15 cellular contexts compared by ENCODE assay signal in the genomic region with DNA sequence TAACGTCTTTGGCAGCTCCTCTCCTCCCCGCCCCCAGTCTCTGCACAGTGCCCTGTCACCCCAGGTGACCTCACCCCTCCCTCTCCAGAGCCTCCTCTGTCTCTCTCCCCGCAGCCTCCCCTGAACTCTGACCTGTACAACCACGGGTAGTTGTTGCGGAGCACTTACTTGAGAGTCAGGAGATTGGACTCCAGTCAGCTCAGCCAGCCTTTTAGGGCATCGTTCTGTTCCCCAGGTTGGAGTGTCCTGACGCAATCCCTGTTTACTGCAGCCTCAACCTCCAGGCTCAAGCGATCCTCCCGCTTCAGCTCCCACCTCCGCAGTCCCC.
DNase-seq lines count a peak whose midpoint lies in the region; ATAC-seq and TF ChIP-seq lines count a peak whose summit lies in the region.
"Had no signal": no experiment of that assay in that cellular context is flagged by ENCODE, and none has a peak within 500 bp of the region (broad histone marks: within the 10 kb centered on the region; RNA-seq: fewer than 3 reads in every experiment).

No MANE protein-coding gene starts in this region.

- H3K4me1 ChIP-seq in CD8-positive, alpha-beta T cell (ENCODE audit: insufficient read depth, low read length) = peaks cover 10% of the 10 kb centered on the region
- peaks cover 18% of the 10 kb centered on the region for H3K4me1 ChIP-seq in HUES6 (ENCODE audit: control insufficient read depth, insufficient read depth, low read length)
- H3K4me1 ChIP-seq: pancreas had no signal

- no peaks in the 10 kb centered on the region for H3K9me3 ChIP-seq in CD8-positive, alpha-beta T cell (ENCODE audit: low read length)
- H3K9me3 ChIP-seq in HUES6 (ENCODE audit: control insufficient read depth, insufficient read depth, low read depth, low read length) = peaks cover 5% of the 10 kb centered on the region; the same call in 1 of the 2 replicates
- H3K9me3 ChIP-seq: pancreas, stomach had no signal

- CTCF ChIA-PET in CD8-positive, alpha-beta T cell (lab: Charles Lee) = interaction anchor here (0.9 to 2.3 kb wide), 22 partner anchors 10 to 1122 kb away, joined by 3 to 15 read pairs (median 4); no protein-coding TSS in a partner anchor

- H3K4me3 ChIP-seq in CD8-positive, alpha-beta T cell (ENCODE audit: low read depth, low read length) = no peak overlapping the region
- peak overlapping the region; percentile 69 for H3K4me3 ChIP-seq in HUES6 (ENCODE audit: low read depth, low read length)
- H3K4me3 ChIP-seq: BLaER1 treated with 17β-estradiol and CSF1 and Interleukin-3, amounts not matched to agents 10 nM and 100 nM; lung had no signal

- no peaks in the 10 kb centered on the region for H3K36me3 ChIP-seq in CD8-positive, alpha-beta T cell (ENCODE audit: insufficient read depth, low read length)
- no peaks in the 10 kb centered on the region for H3K36me3 ChIP-seq in HUES6 (ENCODE audit: control insufficient read depth, insufficient read depth, low read length)
- H3K36me3 ChIP-seq: BLaER1 treated with 17β-estradiol and CSF1 and Interleukin-3, amounts not matched to agents 10 nM and 100 nM; pancreas; stomach had no signal

- H3K9ac ChIP-seq in HUES6 (ENCODE audit: low read length) = peak overlapping the region; percentile 29
- H3K9ac ChIP-seq: BLaER1 treated with 17β-estradiol and CSF1 and Interleukin-3, amounts not matched to agents 10 nM and 100 nM had no signal

- no peaks in the 10 kb centered on the region for H3K9me3 Mint-ChIP-seq in CD8-positive, alpha-beta T cell
- no peaks in the 10 kb centered on the region for H3K9me3 Mint-ChIP-seq in activated naive CD4-positive, alpha-beta T cell treated with anti-CD3 and anti-CD28 coated beads, Interleukin-2, amount 50 U/mL, for 72 hours
- peaks cover 3% of the 10 kb centered on the region for H3K9me3 Mint-ChIP-seq in neural crest cell

- H3K4me3 Mint-ChIP-seq in CD8-positive, alpha-beta T cell = peak overlapping the region; percentile 58
- H3K4me3 Mint-ChIP-seq in neural crest cell = peak overlapping the region; percentile 58

- no peak overlapping the region for H3K27ac Mint-ChIP-seq in CD8-positive, alpha-beta T cell
- H3K27ac Mint-ChIP-seq in activated naive CD4-positive, alpha-beta T cell treated with anti-CD3 and anti-CD28 coated beads, Interleukin-2, amount 50 U/mL, for 72 hours = peak overlapping the region in 1 of 2 donors; percentile 45
- no peak overlapping the region for H3K27ac Mint-ChIP-seq in neural crest cell (ENCODE audit: unreplicated experiment)

- peaks cover 22% of the 10 kb centered on the region for H3K27me3 Mint-ChIP-seq in CD8-positive, alpha-beta T cell (ENCODE audit: low read depth)
- H3K27me3 Mint-ChIP-seq in neural crest cell (ENCODE audit: low read depth) = peaks cover 10% of the 10 kb centered on the region

- peak in 1 of 7 experiments; percentile 26 for DNase-seq in CD8-positive, alpha-beta T cell
- DNase-seq in activated naive CD4-positive, alpha-beta T cell treated with anti-CD3 and anti-CD28 coated beads, Interleukin-2, amount 50 U/mL, for 72 hours (ENCODE audit: low spot score in 2 of 2) = peak in 1 of 2 donors; percentile 49
- DNase-seq in neural crest cell (ENCODE audit: low read depth, low spot score) (no peak), NCI-H1417 treated with DMSO at 0.1 percent for 48 hours (lab: John Stamatoyannopoulos, UW) (no peak), NCI-H446 treated with DMSO at 0.1 percent for 48 hours (lab: John Stamatoyannopoulos, UW) (no peak)
- DNase-seq: hippocampal formation, NCI-H2227 treated with DMSO at 0.1 percent for 48 hours had no signal

- no peak overlapping the region for H3K27ac ChIP-seq in CD8-positive, alpha-beta T cell (ENCODE audit: low read depth, low read length)
- H3K27ac ChIP-seq in HUES6 (ENCODE audit: low read depth, low read length) = no peak overlapping the region
- H3K27ac ChIP-seq: BLaER1 treated with 17β-estradiol and CSF1 and Interleukin-3, amounts not matched to agents 10 nM and 100 nM; epithelial cell of prostate; pancreas; stomach had no signal

- intact Hi-C loops in CD8-positive, alpha-beta T cell (cut with DNase I, micrococcal nuclease) = loop anchor here (1.0 to 10.0 kb wide), 5 partner anchors 73 to 1111 kb away; no protein-coding TSS in a partner anchor

- no peak for TF ChIP-seq CTCF in CD8-positive, alpha-beta T cell (IDR thresholded peaks at IDR 0.05)
- TF ChIP-seq CTCF in neural crest cell (conservative IDR thresholded peaks at IDR 0.05) = no peak

- no peaks in the 10 kb centered on the region for H3K36me3 Mint-ChIP-seq in CD8-positive, alpha-beta T cell
- no peaks in the 10 kb centered on the region for H3K36me3 Mint-ChIP-seq in activated naive CD4-positive, alpha-beta T cell treated with anti-CD3 and anti-CD28 coated beads, Interleukin-2, amount 50 U/mL, for 72 hours
- H3K36me3 Mint-ChIP-seq in neural crest cell (ENCODE audit: low read depth) = no peaks in the 10 kb centered on the region

- no peaks in the 10 kb centered on the region for H3K27me3 ChIP-seq in CD8-positive, alpha-beta T cell (ENCODE audit: insufficient read depth, low read length)
- peaks cover 17% of the 10 kb centered on the region for H3K27me3 ChIP-seq in HUES6 (ENCODE audit: control insufficient read depth, insufficient read depth, low read length)
- H3K27me3 ChIP-seq: BLaER1 treated with 17β-estradiol and CSF1 and Interleukin-3, amounts not matched to agents 10 nM and 100 nM; pancreas had no signal

- ATAC-seq in CD8-positive, alpha-beta T cell = peak; percentile 47
- ATAC-seq in activated naive CD4-positive, alpha-beta T cell treated with anti-CD3 and anti-CD28 coated beads, Interleukin-2, amount 50 U/mL, for 72 hours = peak; percentile 57 to 80
- no peak for ATAC-seq in HG03457 (IDR thresholded peaks at IDR 0.05; ENCODE audit: unreplicated experiment)
- ATAC-seq in GM21825 (IDR thresholded peaks at IDR 0.05; ENCODE audit: unreplicated experiment) = no peak

- peaks cover 10% of the 10 kb centered on the region for H3K4me1 Mint-ChIP-seq in CD8-positive, alpha-beta T cell (ENCODE audit: low read depth)
- H3K4me1 Mint-ChIP-seq in neural crest cell = peaks cover 25% of the 10 kb centered on the region

- POLR2A ChIA-PET in CD8-positive, alpha-beta T cell (lab: Charles Lee) = interaction anchor here (0.6 to 1.6 kb wide), 4 partner anchors 15 to 825 kb away, joined by 3 to 5 read pairs (median 4); no protein-coding TSS in a partner anchor

Comparison
In these comparisons a context has a peak if more than half of its experiments do, and no peak if none do; other contexts are left out.
1. ATAC-seq: peak in CD8-positive, alpha-beta T cell (single experiment) and activated naive CD4-positive, alpha-beta T cell treated with anti-CD3 and anti-CD28 coated beads, Interleukin-2, amount 50 U/mL, for 72 hours (2 of 2); none in HG03457 (single experiment) and GM21825 (single experiment).